In the genomic region with DNA sequence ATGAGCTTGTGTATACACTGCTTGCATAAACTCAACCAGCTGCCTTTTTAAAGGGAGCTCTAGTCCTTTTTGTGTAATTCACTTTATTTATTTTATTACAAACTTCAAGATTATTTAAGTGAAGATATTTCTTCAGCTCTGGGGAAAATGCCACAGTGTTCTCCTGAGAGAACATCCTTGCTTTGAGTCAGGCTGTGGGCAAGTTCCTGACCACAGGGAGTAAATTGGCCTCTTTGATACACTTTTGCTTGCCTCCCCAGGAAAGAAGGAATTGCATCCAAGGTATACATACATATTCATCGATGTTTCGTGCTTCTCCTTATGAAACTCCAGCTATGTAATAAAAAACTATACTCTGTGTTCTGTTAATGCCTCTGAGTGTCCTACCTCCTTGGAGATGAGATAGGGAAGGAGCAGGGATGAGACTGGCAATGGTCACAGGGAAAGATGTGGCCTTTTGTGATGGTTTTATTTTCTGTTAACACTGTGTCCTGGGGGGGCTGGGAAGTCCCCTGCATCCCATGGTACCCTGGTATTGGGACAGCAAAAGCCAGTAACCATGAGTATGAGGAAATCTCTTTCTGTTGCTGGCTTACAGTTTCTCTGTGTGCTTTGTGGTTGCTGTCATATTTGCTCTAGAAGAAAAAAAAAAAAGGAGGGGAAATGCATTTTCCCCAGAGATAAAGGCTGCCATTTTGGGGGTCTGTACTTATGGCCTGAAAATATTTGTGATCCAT, we compare ENCODE assay signal across 12 cellular contexts. TPM values are rescaled to one million over a fixed set of nuclear protein-coding genes. Genes with fewer than 3 reads are reported as not detected.
DNase-seq lines count a peak whose midpoint lies in the region; ATAC-seq and TF ChIP-seq lines count a peak whose summit lies in the region.
"Had no signal": no experiment of that assay in that cellular context is flagged by ENCODE, and none has a peak within 500 bp of the region (broad histone marks: within the 10 kb centered on the region; RNA-seq: fewer than 3 reads in every experiment).

No MANE protein-coding gene starts in this region.

- H2AK5ac ChIP-seq in IMR-90 (ENCODE audit: low read depth, low read length) = no peak overlapping the region

- peaks cover 4% of the 10 kb centered on the region for H3K4me1 Mint-ChIP-seq in mesothelial cell of epicardium

- H3K4me3 ChIP-seq in AG10803 (ENCODE audit: low read length) (no peak overlapping the region), IMR-90 (ENCODE audit: insufficient read depth, low read depth, low read length) (no peak overlapping the region), heart right ventricle (no peak overlapping the region)
- H3K4me3 ChIP-seq: Peyer's patch, stomach had no signal

- no peak overlapping the region for H2AFZ ChIP-seq in IMR-90 (replicated peaks; ENCODE audit: low read length, poor library complexity)

- TF ChIP-seq CTCF in AG10803 (conservative IDR thresholded peaks at IDR 0.05; ENCODE audit: low read length) = no peak
- no peak for TF ChIP-seq CTCF in IMR-90 (conservative IDR thresholded peaks at IDR 0.05; ENCODE audit: low read depth, low read length)
- TF ChIP-seq CTCF in foreskin keratinocyte (conservative IDR thresholded peaks at IDR 0.05) = no peak
- TF ChIP-seq CTCF in mesothelial cell of epicardium (IDR thresholded peaks at IDR 0.05; ENCODE audit: unreplicated experiment) = no peak
- no peak for TF ChIP-seq CTCF in heart right ventricle (IDR thresholded peaks at IDR 0.05)

- no peak overlapping the region for H2BK15ac ChIP-seq in IMR-90 (ENCODE audit: low read depth, low read length)

- H3K9ac ChIP-seq in IMR-90 (ENCODE audit: low read depth, low read length) = no peak overlapping the region

- H2BK120ac ChIP-seq in IMR-90 (ENCODE audit: low read depth, low read length) = no peak overlapping the region

- DNase-seq in AG10803 (ENCODE audit: low read depth) = peak; percentile 61
- DNase-seq in IMR-90 = peak; percentile 49
- peak; percentile 25 for DNase-seq in UCSD-AML1 (lab: John Stamatoyannopoulos, UW; ENCODE audit: unreplicated experiment)
- peak in 1 of 2 donors; percentile 17 for DNase-seq in foreskin keratinocyte
- DNase-seq in posterior cingulate gyrus = no peak
- DNase-seq in stimulated activated CD4-positive, alpha-beta T cell treated with anti-CD3 and anti-CD28 coated beads, Interleukin-4, amount 100 ng/mL, for 1 hour = no peak
- no peak for DNase-seq in mesothelial cell of epicardium (ENCODE audit: low spot score in 2 of 2, unreplicated experiment in 2 of 2)
- DNase-seq in heart right ventricle = no peak
- DNase-seq: COR-L47, Peyer's patch, stomach had no signal

- H3K23ac ChIP-seq in IMR-90 (ENCODE audit: low read depth, low read length) = no peak overlapping the region

- H4K91ac ChIP-seq in IMR-90 (ENCODE audit: insufficient read depth, low read depth, low read length) = no peak overlapping the region; the same call in 1 of the 2 replicates

- no peak overlapping the region for H4K8ac ChIP-seq in IMR-90 (ENCODE audit: low read depth in 2 of 2, low read length in 2 of 2)

- no peak overlapping the region for H3K27ac Mint-ChIP-seq in mesothelial cell of epicardium

- H3K14ac ChIP-seq in IMR-90 (replicated peaks; ENCODE audit: low read depth, low read length) = no peak overlapping the region

- H3K36me3 ChIP-seq in IMR-90 (ENCODE audit: control insufficient read depth, insufficient read depth, low read length) = peaks cover 40% of the 10 kb centered on the region
- H3K36me3 ChIP-seq in heart right ventricle = peaks cover 0 to 56% (median 40%) of the 10 kb centered on the region in 9 donors

- no peaks in the 10 kb centered on the region for H3K27me3 Mint-ChIP-seq in mesothelial cell of epicardium (ENCODE audit: low read depth)

- no CpG with 5 or more reads among the region's 2 CpGs for WGBS in IMR-90 (ENCODE audit: extremely low coverage in 2 of 2, insufficient read length in 1 of 2), 2 experiments
- WGBS in heart right ventricle, 2 donors = 89 to 92% methylated on average over 2 of the region's 2 CpGs

- 0 out of 2 replicates have a peak, but pooled peaks cover 3% of the 10 kb centered on the region for H3K9me1 ChIP-seq in IMR-90 (ENCODE audit: insufficient read depth, low read length)

- H2BK20ac ChIP-seq in IMR-90 (ENCODE audit: low read depth, low read length) = no peak overlapping the region

- TF ChIP-seq POLR2A in IMR-90 (IDR thresholded peaks at IDR 0.05; ENCODE audit: low read depth, low read length) = no peak

- no peak overlapping the region for H2AK9ac ChIP-seq in IMR-90 (replicated peaks; ENCODE audit: low read depth, low read length, poor library complexity)

- BruUV-seq in IMR-90 (replicated peaks; lab: Mats Ljungman, UMichigan) = no TSS peak

- H4K20me1 ChIP-seq in IMR-90 (ENCODE audit: insufficient read depth, low read length) = no peaks in the 10 kb centered on the region

- H3K4ac ChIP-seq in IMR-90 (ENCODE audit: low read depth, low read length) = no peak overlapping the region

- H3K9me3 Mint-ChIP-seq in mesothelial cell of epicardium = no peaks in the 10 kb centered on the region

- peak overlapping the region; percentile 5; the same call in 1 of the 2 replicates for H3K18ac ChIP-seq in IMR-90 (ENCODE audit: low read depth, low read length)

- no peak for TF ChIP-seq RAD21 in IMR-90 (IDR thresholded peaks at IDR 0.05; ENCODE audit: low read length)

- intact Hi-C loops in IMR-90 (cut with micrococcal nuclease) (no loop called here), posterior cingulate gyrus (cut with DNase I) (no loop called here), heart right ventricle (cut with DNase I) (no loop called here)

- dilution Hi-C loops in IMR-90 (cut with HindIII; ENCODE audit: low sequenced_read_pairs, unreplicated experiment) = no loop called here

- no peaks in the 10 kb centered on the region for H3K27me3 ChIP-seq in IMR-90 (ENCODE audit: control insufficient read depth, insufficient read depth, low read length)
- H3K27me3 ChIP-seq in foreskin keratinocyte = no peaks in the 10 kb centered on the region
- H3K27me3 ChIP-seq in heart right ventricle = no peaks in the 10 kb centered on the region
- H3K27me3 ChIP-seq: Peyer's patch, stomach had no signal

- H4K5ac ChIP-seq in IMR-90 (ENCODE audit: low read depth, low read length) = 0 out of 2 replicates have a peak overlapping the region, but pooled peaks have one; percentile 16

- H3K4me1 ChIP-seq in IMR-90 (ENCODE audit: control insufficient read depth, insufficient read depth, low read length) (peaks cover 2% of the 10 kb centered on the region), foreskin keratinocyte (no peaks in the 10 kb centered on the region), heart right ventricle (peaks cover 0 to 71% (median 22%) of the 10 kb centered on the region in 9 donors)

- in situ Hi-C loops in IMR-90 (cut with MboI; ENCODE audit: low sequenced_read_pairs) = no loop called here

- peak overlapping the region; percentile 21 for H2BK5ac ChIP-seq in IMR-90 (ENCODE audit: low read depth, low read length, poor library complexity, severe bottlenecking)

- H3K56ac ChIP-seq in IMR-90 (ENCODE audit: extremely low read depth, insufficient read depth, low read length) = no peak overlapping the region

- no peak overlapping the region for H3K4me2 ChIP-seq in IMR-90 (ENCODE audit: low read depth, low read length)

- peaks cover 23% of the 10 kb centered on the region for H3K36me3 Mint-ChIP-seq in mesothelial cell of epicardium

- CTCF ChIA-PET in IMR-90 (lab: Yijun Ruan, JAX) = interaction anchor here (1.0 to 1.2 kb wide), 2 partner anchors 16 to 57 kb away, joined by 3 to 4 read pairs; no protein-coding TSS in a partner anchor

- H3K9me3 ChIP-seq in IMR-90 (ENCODE audit: control insufficient read depth, insufficient read depth, low read length) = no peaks in the 10 kb centered on the region
- H3K9me3 ChIP-seq in heart right ventricle = peaks cover 0 to 10% (median 5%) of the 10 kb centered on the region in 11 donors
- H3K9me3 ChIP-seq: Peyer's patch, stomach had no signal

- H3K4me3 Mint-ChIP-seq in mesothelial cell of epicardium = no peak overlapping the region

- peak; percentile 78 for ATAC-seq in IMR-90 (ENCODE audit: low read depth)
- peak; percentile 1 for ATAC-seq in foreskin keratinocyte
- no peak for ATAC-seq in heart right ventricle
- ATAC-seq: HCT116 had no signal

- H3K27ac ChIP-seq in IMR-90 (ENCODE audit: insufficient read depth, low read length) = no peak overlapping the region
- no peak overlapping the region for H3K27ac ChIP-seq in foreskin keratinocyte
- H3K27ac ChIP-seq in heart right ventricle = peak overlapping the region in 2 of 10 donors; percentile 17 to 76

- POLR2A ChIA-PET in IMR-90 (lab: Charles Lee; ENCODE audit: unreplicated experiment) = no interaction called here

- H3K79me1 ChIP-seq in IMR-90 (ENCODE audit: low read depth in 1 of 2, low read length in 2 of 2) = no peaks in the 10 kb centered on the region

TF ChIP-seq in IMR-90, 13 proteins besides CTCF, POLR2A, EP300 and RAD21 (continues in another document):
- TF ChIP-seq BHLHE40 (IDR thresholded peaks at IDR 0.05; ENCODE audit: low read depth, low read length) = no peak
- TF ChIP-seq MAFK (IDR thresholded peaks at IDR 0.05; ENCODE audit: low read depth, low read length) = no peak
- no peak for TF ChIP-seq MXI1 (IDR thresholded peaks at IDR 0.05; ENCODE audit: borderline replicate concordance, low read depth, low read length)
- no peak for TF ChIP-seq RCOR1 (IDR thresholded peaks at IDR 0.05; ENCODE audit: insufficient replicate concordance, low read length)
- TF ChIP-seq, protein P1, sequence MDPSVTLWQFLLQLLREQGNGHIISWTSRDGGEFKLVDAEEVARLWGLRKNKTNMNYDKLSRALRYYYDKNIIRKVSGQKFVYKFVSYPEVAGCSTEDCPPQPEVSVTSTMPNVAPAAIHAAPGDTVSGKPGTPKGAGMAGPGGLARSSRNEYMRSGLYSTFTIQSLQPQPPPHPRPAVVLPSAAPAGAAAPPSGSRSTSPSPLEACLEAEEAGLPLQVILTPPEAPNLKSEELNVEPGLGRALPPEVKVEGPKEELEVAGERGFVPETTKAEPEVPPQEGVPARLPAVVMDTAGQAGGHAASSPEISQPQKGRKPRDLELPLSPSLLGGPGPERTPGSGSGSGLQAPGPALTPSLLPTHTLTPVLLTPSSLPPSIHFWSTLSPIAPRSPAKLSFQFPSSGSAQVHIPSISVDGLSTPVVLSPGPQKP (IDR thresholded peaks at IDR 0.05; ENCODE audit: borderline replicate concordance, low read depth, low read length) = no peak

RNA-seq across cellular contexts. Expression of a gene that starts 15.3 kb away (rescaled TPM):
- 4.4 and 5.0 TPM in 2 replicates for total RNA-seq in IMR-90 (2012; rRNA removed)
- polyA plus RNA-seq in IMR-90 (2012; rRNA removed) = 12.6 and 14.2 TPM in 2 replicates
- polyA plus RNA-seq in IMR-90 (2012; cell fraction: cytosol; rRNA removed) = 3.5 and 6.8 TPM in 2 replicates
- polyA plus RNA-seq in IMR-90 (2012; cell fraction: nucleus; rRNA removed; ENCODE audit: low replicate concordance) = 29.5 and 108 TPM in 2 replicates
- 70.7 and 92.9 TPM in 2 replicates for total RNA-seq in foreskin keratinocyte
- 24.8 and 27.1 TPM in 2 replicates for polyA plus RNA-seq in foreskin keratinocyte
- total RNA-seq in mesothelial cell of epicardium = 64.0 to 76.2 TPM (median 68.9 TPM) in 3 replicates
- 10 to 100 TPM in 5 of 10 donors, 1 to 10 TPM in 5; 3.2 to 33.3 (median 9.6) TPM for total RNA-seq in heart right ventricle
- polyA plus RNA-seq in heart right ventricle = 1 to 10 TPM; 2.9 to 4.5 TPM

Comparison
In these comparisons a context has a peak if more than half of its experiments do, and no peak if none do; other contexts are left out.
1. DNase-seq: peak in AG10803 (single experiment), IMR-90 (single experiment) and UCSD-AML1 (single experiment); none in posterior cingulate gyrus (0 of 10), stimulated activated CD4-positive, alpha-beta T cell treated with anti-CD3 and anti-CD28 coated beads, Interleukin-4, amount 100 ng/mL, for 1 hour (single experiment), mesothelial cell of epicardium (0 of 2) and heart right ventricle (0 of 2).
2. ATAC-seq: peak in IMR-90 (single experiment) and foreskin keratinocyte (single experiment); none in heart right ventricle (0 of 8).